Comparison of ENCODE assay signal across 1 cellular context in genomic region chr20:10260316-10260715, GRCh38.
TF ChIP-seq lines count a peak whose summit lies in the region.

No MANE protein-coding gene starts in this region.

TF ChIP-seq in HepG2, 621 proteins besides CTCF, POLR2A, EP300 and RAD21 (continued from another document):
- TF ChIP-seq DRAP1 (CRISPR knock-in tag; IDR thresholded peaks at IDR 0.05), result no peak
- 0 out of 2 replicates have a peak, but pooled peaks have one; percentile 13 for TF ChIP-seq GATAD2A (CRISPR knock-in tag; IDR thresholded peaks at IDR 0.05)
- no peak for TF ChIP-seq ZNF782 (CRISPR knock-in tag; IDR thresholded peaks at IDR 0.05; ENCODE audit: borderline replicate concordance)
